ENCODE assay signal across 25 cellular contexts in genomic region chr11:69664103-69664775, GRCh38. TPM values are rescaled to one million over a fixed set of nuclear protein-coding genes. Genes with fewer than 3 reads are reported as not detected.
DNase-seq lines count a peak whose midpoint lies in the region; ATAC-seq, FAIRE-seq and TF ChIP-seq lines count a peak whose summit lies in the region.
"Had no signal": no experiment of that assay in that cellular context is flagged by ENCODE, and none has a peak within 500 bp of the region (broad histone marks: within the 10 kb centered on the region; RNA-seq: fewer than 3 reads in every experiment).

No MANE protein-coding gene starts in this region.

- no peak overlapping the region for H3K27ac ChIP-seq in right atrium auricular region
- no peak overlapping the region for H3K27ac ChIP-seq in neural progenitor cell
- no peak overlapping the region for H3K27ac ChIP-seq in tibial artery
- H3K27ac ChIP-seq: GM23248, HL-60, KMS-11, Peyer's patch, SJCRH30 had no signal

- no peaks in the 10 kb centered on the region for H3K4me1 ChIP-seq in right atrium auricular region
- H3K4me1 ChIP-seq in neural progenitor cell: peaks cover 2% of the 10 kb centered on the region
- H3K4me1 ChIP-seq in tibial artery: no peaks in the 10 kb centered on the region
- H3K4me1 ChIP-seq: Peyer's patch, SJCRH30 had no signal

- peaks cover 7% of the 10 kb centered on the region for H3F3A ChIP-seq in neural progenitor cell (ENCODE audit: low read depth)

- no peak overlapping the region for H2AFZ ChIP-seq in neural progenitor cell (replicated peaks)
- H2AFZ ChIP-seq: GM23248 had no signal

- no peak overlapping the region for H3K4me2 ChIP-seq in neural progenitor cell
- H3K4me2 ChIP-seq: KMS-11 had no signal

- peaks cover 34% of the 10 kb centered on the region for H3K4me1 Mint-ChIP-seq in neural progenitor cell
- H3K4me1 Mint-ChIP-seq in glutamatergic neuron (ENCODE audit: low read depth, unreplicated experiment): peaks cover 9% of the 10 kb centered on the region

- H3K27me3 ChIP-seq in right atrium auricular region: no peaks in the 10 kb centered on the region
- no peaks in the 10 kb centered on the region for H3K27me3 ChIP-seq in bronchial epithelial cell (ENCODE audit: control insufficient read depth, insufficient read depth, low read length)
- no peaks in the 10 kb centered on the region for H3K27me3 ChIP-seq in neural progenitor cell
- H3K27me3 ChIP-seq in tibial artery: no peaks in the 10 kb centered on the region
- H3K27me3 ChIP-seq: Peyer's patch, SJCRH30 had no signal

- peak overlapping the region; percentile 63 for H3K27ac Mint-ChIP-seq in neural progenitor cell
- H3K27ac Mint-ChIP-seq in glutamatergic neuron (ENCODE audit: unreplicated experiment): no peak overlapping the region

- H3K36me3 ChIP-seq in right atrium auricular region (peaks cover 38% of the 10 kb centered on the region), bronchial epithelial cell (ENCODE audit: control insufficient read depth, insufficient read depth, low read length) (peaks cover 17% of the 10 kb centered on the region), neural progenitor cell (no peaks in the 10 kb centered on the region), tibial artery (peaks cover 11 to 86% (median 55%) of the 10 kb centered on the region in 3 donors)

- no peaks in the 10 kb centered on the region for H3K9me3 Mint-ChIP-seq in neural progenitor cell
- H3K9me3 Mint-ChIP-seq in glutamatergic neuron (ENCODE audit: unreplicated experiment): no peaks in the 10 kb centered on the region
- H3K9me3 Mint-ChIP-seq: CD4-positive, alpha-beta memory T cell had no signal

- H4K20me1 ChIP-seq in neural progenitor cell (ENCODE audit: low read depth): peaks cover 6% of the 10 kb centered on the region

- H3K27me3 Mint-ChIP-seq in neural progenitor cell (ENCODE audit: insufficient read depth, low read depth) (peaks cover 5% of the 10 kb centered on the region), glutamatergic neuron (ENCODE audit: unreplicated experiment) (no peaks in the 10 kb centered on the region)
- H3K27me3 Mint-ChIP-seq: CD4-positive, alpha-beta memory T cell had no signal

- H3K9me3 ChIP-seq in right atrium auricular region (no peaks in the 10 kb centered on the region), neural progenitor cell (ENCODE audit: low read depth) (no peaks in the 10 kb centered on the region), tibial artery (no peaks in the 10 kb centered on the region)
- H3K9me3 ChIP-seq: Peyer's patch, SJCRH30 had no signal

- H3K4me3 ChIP-seq in right atrium auricular region (no peak overlapping the region), bronchial epithelial cell (ENCODE audit: low read depth, low read length) (no peak overlapping the region), neural progenitor cell (no peak overlapping the region), tibial artery (no peak overlapping the region)
- H3K4me3 ChIP-seq: GM23248, Peyer's patch, SJCRH30 had no signal

- H3K79me2 ChIP-seq in neural progenitor cell (ENCODE audit: low read depth): no peaks in the 10 kb centered on the region

- H3K4me3 Mint-ChIP-seq in neural progenitor cell: no peak overlapping the region
- H3K4me3 Mint-ChIP-seq in glutamatergic neuron (ENCODE audit: unreplicated experiment): no peak overlapping the region
- H3K4me3 Mint-ChIP-seq: CD4-positive, alpha-beta memory T cell had no signal

- DNase-seq in Right ventricle myocardium superior (peak; percentile 24), right atrium auricular region (ENCODE audit: low spot score) (no peak), bronchial epithelial cell (ENCODE audit: low read depth) (no peak), neural progenitor cell (ENCODE audit: low spot score) (no peak), tibial artery (peak; percentile 7 to 55), GM20000 (ENCODE audit: low spot score) (no peak), KG1 (lab: John Stamatoyannopoulos, UW) (no peak), glutamatergic neuron (no peak)
- DNase-seq: AML-193; CD4-positive, alpha-beta memory T cell; DND-41; GDM1; GM23248; NCI-H1092; NCI-H1694; NCI-H446 treated with DMSO at 0.1 percent for 48 hours; NCI-H774; SJCRH30 had no signal

- H3K36me3 Mint-ChIP-seq in neural progenitor cell (peaks cover 15% of the 10 kb centered on the region), glutamatergic neuron (ENCODE audit: unreplicated experiment) (no peaks in the 10 kb centered on the region)

- H3K9ac ChIP-seq in neural progenitor cell: no peak overlapping the region
- H3K9ac ChIP-seq: GM23248, KMS-11 had no signal

- intact Hi-C loops in Right ventricle myocardium superior (cut with DNase I): no loop called here
- intact Hi-C loops in tibial artery (cut with DNase I; ENCODE audit: low total_unique reads): no loop called here

- ATAC-seq in Right ventricle myocardium superior (ENCODE audit: poor library complexity): no peak

- peak; percentile 13 for FAIRE-seq in bronchial epithelial cell (lab: Jason Lieb, UNC)
- FAIRE-seq: D721Med, GM12892, GM19239 had no signal

- TF ChIP-seq CTCF in right atrium auricular region (IDR thresholded peaks at IDR 0.05): no peak
- no peak for TF ChIP-seq CTCF in bronchial epithelial cell (IDR thresholded peaks at IDR 0.05; ENCODE audit: insufficient read depth, low read length, severe bottlenecking)
- no peak for TF ChIP-seq CTCF in neural progenitor cell (IDR thresholded peaks at IDR 0.05)
- TF ChIP-seq CTCF in tibial artery (IDR thresholded peaks at IDR 0.05): no peak
- TF ChIP-seq CTCF in GM20000 (IDR thresholded peaks at IDR 0.05; ENCODE audit: extremely low read depth, missing control alignments): no peak
- no peak for TF ChIP-seq CTCF in glutamatergic neuron (IDR thresholded peaks at IDR 0.05; ENCODE audit: partially characterized antibody, unreplicated experiment)

RNA-seq across cellular contexts. Expression of gene LTO1, which starts 10.9 kb away (rescaled TPM):
- total RNA-seq in Right ventricle myocardium superior (7.3 TPM), right atrium auricular region (1 to 10 TPM; 4.7 to 6.0 TPM), bronchial epithelial cell (18.2 and 22.7 TPM in 2 replicates), neural progenitor cell (ENCODE audit: low replicate concordance) (11.9 and 21.6 TPM in 2 replicates), glutamatergic neuron (ENCODE audit: unreplicated experiment) (38.1 TPM)

RNA-seq across cellular contexts. Expression of gene CCND1, which starts 23.3 kb away (rescaled TPM):
- 136 TPM for total RNA-seq in Right ventricle myocardium superior
- 100 to 1,000 TPM in 1 of 2 donors, 10 to 100 TPM in 1; 91.8 to 101 TPM for total RNA-seq in right atrium auricular region
- total RNA-seq in bronchial epithelial cell: 83.8 and 198 TPM in 2 replicates
- 85.0 and 94.0 TPM in 2 replicates for total RNA-seq in neural progenitor cell (ENCODE audit: low replicate concordance)
- 36.1 TPM for total RNA-seq in glutamatergic neuron (ENCODE audit: unreplicated experiment)

RNA-seq across cellular contexts. Expression of gene FGF19, which starts 39.6 kb away (rescaled TPM):
- total RNA-seq in Right ventricle myocardium superior (not detected), right atrium auricular region (not detected), bronchial epithelial cell (under 0.01 TPM in 1 of 2 replicates, not detected in the other), neural progenitor cell (ENCODE audit: low replicate concordance) (0.09 TPM in 1 of 2 replicates, not detected in the other), glutamatergic neuron (ENCODE audit: unreplicated experiment) (5.1 TPM)
- total RNA-seq: CD4-positive, alpha-beta memory T cell; GM23248; MCF 10A; SJCRH30 had no signal

Comparison
In these comparisons a context has a peak if more than half of its experiments do, and no peak if none do; other contexts are left out.
1. DNase-seq: peak in Right ventricle myocardium superior (single experiment) and tibial artery (2 of 2); none in right atrium auricular region (single experiment), bronchial epithelial cell (single experiment), neural progenitor cell (single experiment), GM20000 (single experiment), KG1 (single experiment) and glutamatergic neuron (single experiment).